ENCODE assay signal across 8 cellular contexts in genomic region chr12:93025145-93026103, GRCh38.
DNase-seq lines count a peak whose midpoint lies in the region; ATAC-seq, FAIRE-seq and TF ChIP-seq lines count a peak whose summit lies in the region.

No MANE protein-coding gene starts in this region.

- H3K4me1 ChIP-seq in foreskin keratinocyte, result peaks cover under 1% of the 10 kb centered on the region

- H3K27ac Mint-ChIP-seq in stimulated activated effector memory CD8-positive, alpha-beta T cell treated with anti-CD3 and anti-CD28 coated beads, Interleukin-12 subunit alpha, Interleukin-12 subunit beta, amount 100 ng/mL, for 72 hours, result no peak overlapping the region

- no peaks in the 10 kb centered on the region for H3K9me3 Mint-ChIP-seq in stimulated activated effector memory CD8-positive, alpha-beta T cell treated with anti-CD3 and anti-CD28 coated beads, Interleukin-12 subunit alpha, Interleukin-12 subunit beta, amount 100 ng/mL, for 72 hours

- ATAC-seq in foreskin keratinocyte (peak; percentile 48), GM19035 (IDR thresholded peaks at IDR 0.05; ENCODE audit: unreplicated experiment) (no peak)
- ATAC-seq in stimulated activated effector memory CD8-positive, alpha-beta T cell treated with anti-CD3 and anti-CD28 coated beads, Interleukin-12 subunit alpha, Interleukin-12 subunit beta, amount 100 ng/mL, for 72 hours, result peak; percentile 70

- FAIRE-seq in GM18507 (lab: Jason Lieb, UNC), result peak; percentile 86

- no peaks in the 10 kb centered on the region for H3K36me3 Mint-ChIP-seq in stimulated activated effector memory CD8-positive, alpha-beta T cell treated with anti-CD3 and anti-CD28 coated beads, Interleukin-12 subunit alpha, Interleukin-12 subunit beta, amount 100 ng/mL, for 72 hours

- no peak overlapping the region for H3K27ac ChIP-seq in foreskin keratinocyte

- no peaks in the 10 kb centered on the region for H3K27me3 ChIP-seq in foreskin keratinocyte

- no peak overlapping the region for H3K4me3 Mint-ChIP-seq in stimulated activated effector memory CD8-positive, alpha-beta T cell treated with anti-CD3 and anti-CD28 coated beads, Interleukin-12 subunit alpha, Interleukin-12 subunit beta, amount 100 ng/mL, for 72 hours

- no peaks in the 10 kb centered on the region for H3K4me1 Mint-ChIP-seq in stimulated activated effector memory CD8-positive, alpha-beta T cell treated with anti-CD3 and anti-CD28 coated beads, Interleukin-12 subunit alpha, Interleukin-12 subunit beta, amount 100 ng/mL, for 72 hours

- peak; percentile 85 for TF ChIP-seq CTCF in foreskin keratinocyte (conservative IDR thresholded peaks at IDR 0.05)

- peak; percentile 61 for DNase-seq in AG20443 (ENCODE audit: low spot score)
- peak; percentile 22 for DNase-seq in GM18507 (ENCODE audit: extremely low spot score, insufficient read length, low read depth)
- peak; percentile 50 for DNase-seq in HT1080 (ENCODE audit: low read depth)
- DNase-seq in RKO (ENCODE audit: low spot score), result peak; percentile 2
- peak; percentile 10 to 56 for DNase-seq in foreskin keratinocyte
- DNase-seq in stimulated activated effector memory CD8-positive, alpha-beta T cell treated with anti-CD3 and anti-CD28 coated beads, Interleukin-12 subunit alpha, Interleukin-12 subunit beta, amount 100 ng/mL, for 72 hours (ENCODE audit: low spot score in 2 of 2), result no peak
- DNase-seq in SHP77 (lab: John Stamatoyannopoulos, UW), result no peak

Comparison
In these comparisons a context has a peak if more than half of its experiments do, and no peak if none do; other contexts are left out.
1. DNase-seq: peak in AG20443 (single experiment), GM18507 (single experiment), HT1080 (single experiment), RKO (single experiment) and foreskin keratinocyte (2 of 2); none in stimulated activated effector memory CD8-positive, alpha-beta T cell treated with anti-CD3 and anti-CD28 coated beads, Interleukin-12 subunit alpha, Interleukin-12 subunit beta, amount 100 ng/mL, for 72 hours (0 of 2) and SHP77 (0 of 2).